1 cellular context compared by ENCODE assay signal in genomic region chr16:57660715-57661463, GRCh38.
A peak's percentile ranks its signal among the peaks of the same experiment; 100 is the strongest.
TF ChIP-seq lines count a peak whose summit lies in the region.

No MANE protein-coding gene starts in this region.

TF ChIP-seq in HepG2, 621 proteins besides CTCF, POLR2A, EP300 and RAD21 (continued from another document and continues in another):
- no peak for TF ChIP-seq REST (IDR thresholded peaks at IDR 0.05; ENCODE audit: borderline replicate concordance in 1 of 2, low read depth in 1 of 2, low read length in 2 of 2)
- TF ChIP-seq GATAD2A (CRISPR knock-in tag; IDR thresholded peaks at IDR 0.05): peak; percentile 60
- no peak for TF ChIP-seq RCOR2 (CRISPR knock-in tag; IDR thresholded peaks at IDR 0.05)
- TF ChIP-seq PBX2 (CRISPR knock-in tag; IDR thresholded peaks at IDR 0.05): no peak
- TF ChIP-seq NR3C1 (CRISPR knock-in tag; IDR thresholded peaks at IDR 0.05): no peak
- TF ChIP-seq ZNF335 (CRISPR knock-in tag; IDR thresholded peaks at IDR 0.05): no peak
- TF ChIP-seq CEBPB (IDR thresholded peaks at IDR 0.05; ENCODE audit: borderline replicate concordance, low read depth, low read length): no peak
- no peak for TF ChIP-seq DNMT1 (CRISPR knock-in tag; IDR thresholded peaks at IDR 0.05)
- no peak for TF ChIP-seq TBP (CRISPR knock-in tag; IDR thresholded peaks at IDR 0.05)
- TF ChIP-seq KMT2B (CRISPR knock-in tag; IDR thresholded peaks at IDR 0.05): no peak
- TF ChIP-seq HNRNPUL1 (IDR thresholded peaks at IDR 0.05; ENCODE audit: low read depth, low read length): no peak
- no peak for TF ChIP-seq ZSCAN31 (CRISPR knock-in tag; IDR thresholded peaks at IDR 0.05; ENCODE audit: low read depth)
- TF ChIP-seq ZNF747 (CRISPR knock-in tag; IDR thresholded peaks at IDR 0.05; ENCODE audit: borderline replicate concordance): no peak
- no peak for TF ChIP-seq NR2F1 (CRISPR knock-in tag; IDR thresholded peaks at IDR 0.05)
- no peak for TF ChIP-seq FOXO4 (CRISPR knock-in tag; conservative IDR thresholded peaks at IDR 0.05)
- no peak for TF ChIP-seq ZNF557 (CRISPR knock-in tag; IDR thresholded peaks at IDR 0.05)
- no peak for TF ChIP-seq TEAD2 (CRISPR knock-in tag; IDR thresholded peaks at IDR 0.05)
- TF ChIP-seq ZNF224 (CRISPR knock-in tag; IDR thresholded peaks at IDR 0.05): no peak
- no peak for TF ChIP-seq JARID2 (CRISPR knock-in tag; IDR thresholded peaks at IDR 0.05; ENCODE audit: insufficient replicate concordance)
- TF ChIP-seq PCBP1 (IDR thresholded peaks at IDR 0.05; ENCODE audit: borderline replicate concordance, low read depth, low read length): no peak
- no peak for TF ChIP-seq PRPF4 (IDR thresholded peaks at IDR 0.05; ENCODE audit: low read depth, low read length, poor library complexity, severe bottlenecking)
- no peak for TF ChIP-seq KLF15 (CRISPR knock-in tag; IDR thresholded peaks at IDR 0.05; ENCODE audit: borderline replicate concordance)
- TF ChIP-seq HOXA3 (CRISPR knock-in tag; IDR thresholded peaks at IDR 0.05): peak; percentile 41; the same call in 1 of the 2 replicates
- TF ChIP-seq ZNF280D (CRISPR knock-in tag; IDR thresholded peaks at IDR 0.05): no peak
- TF ChIP-seq ETV6 (CRISPR knock-in tag; conservative IDR thresholded peaks at IDR 0.05): no peak
- no peak for TF ChIP-seq TRAFD1 (CRISPR knock-in tag; IDR thresholded peaks at IDR 0.05; ENCODE audit: borderline replicate concordance)
- no peak for TF ChIP-seq CHD2 (IDR thresholded peaks at IDR 0.05; ENCODE audit: low read depth, low read length)
- TF ChIP-seq ZNF850 (CRISPR knock-in tag; conservative IDR thresholded peaks at IDR 0.05): no peak
- peak; percentile 47 for TF ChIP-seq ERF (CRISPR knock-in tag; IDR thresholded peaks at IDR 0.05)
- no peak for TF ChIP-seq NFE2 (CRISPR knock-in tag; IDR thresholded peaks at IDR 0.05)
- TF ChIP-seq TFE3 (CRISPR knock-in tag; IDR thresholded peaks at IDR 0.05): peak; percentile 80
- peak; percentile 61 for TF ChIP-seq FOSL2 (CRISPR knock-in tag; IDR thresholded peaks at IDR 0.05)
- TF ChIP-seq STAT5B (CRISPR knock-in tag; IDR thresholded peaks at IDR 0.05): no peak
- TF ChIP-seq FUBP1 (CRISPR knock-in tag; IDR thresholded peaks at IDR 0.05; ENCODE audit: borderline replicate concordance): no peak
- TF ChIP-seq SMAD9 (CRISPR knock-in tag; IDR thresholded peaks at IDR 0.05): no peak
- TF ChIP-seq CAMTA2 (CRISPR knock-in tag; IDR thresholded peaks at IDR 0.05; ENCODE audit: borderline replicate concordance): no peak
- TF ChIP-seq ATF7-NPFF (CRISPR knock-in tag; IDR thresholded peaks at IDR 0.05; ENCODE audit: low read depth): no peak
- TF ChIP-seq ZNF24 (IDR thresholded peaks at IDR 0.05): no peak
- TF ChIP-seq FOSL1 (CRISPR knock-in tag; IDR thresholded peaks at IDR 0.05; ENCODE audit: borderline replicate concordance): no peak
- no peak for TF ChIP-seq ZBTB34 (CRISPR knock-in tag; IDR thresholded peaks at IDR 0.05)
- peak; percentile 85; the same call in 1 of the 2 replicates for TF ChIP-seq HNF1B (CRISPR knock-in tag; IDR thresholded peaks at IDR 0.05)
- TF ChIP-seq YEATS4 (CRISPR knock-in tag; IDR thresholded peaks at IDR 0.05; ENCODE audit: borderline replicate concordance): no peak
- TF ChIP-seq RBM39 (IDR thresholded peaks at IDR 0.05; ENCODE audit: low read depth, low read length, poor library complexity, severe bottlenecking): no peak
- peak; percentile 88; the same call in 1 of the 2 replicates for TF ChIP-seq TFAP4 (IDR thresholded peaks at IDR 0.05; ENCODE audit: borderline replicate concordance, low read depth)
- no peak for TF ChIP-seq REPIN1 (CRISPR knock-in tag; IDR thresholded peaks at IDR 0.05; ENCODE audit: borderline replicate concordance, low read depth)
- TF ChIP-seq ZNF597 (CRISPR knock-in tag; IDR thresholded peaks at IDR 0.05): no peak
